Comparison of ENCODE assay signal across 27 cellular contexts in genomic region chr13:71300602-71301001, GRCh38.
"Had no signal": no experiment of that assay in that cellular context is flagged by ENCODE, and none has a peak within 500 bp of the region (broad histone marks: within the 10 kb centered on the region; RNA-seq: fewer than 3 reads in every experiment).

No MANE protein-coding gene starts in this region.

- H3K4me3 ChIP-seq: stomach, suprapubic skin, testis, thoracic aorta, thyroid gland, tibial artery, tibial nerve, transverse colon, upper lobe of left lung, upper lobe of right lung, uterus, vagina had no signal

- H3K36me3 ChIP-seq: stomach, suprapubic skin, thoracic aorta, thyroid gland, tibial artery, tibial nerve, transverse colon, upper lobe of left lung, upper lobe of right lung, uterus, vagina had no signal

- DNase-seq: stimulated activated CD4-positive, alpha-beta T cell treated with anti-CD3 and anti-CD28 coated beads, Interleukin-2, amount 100 ng/mL, for 48 hours; stimulated activated CD4-positive, alpha-beta T cell treated with anti-CD3 and anti-CD28 coated beads, Interleukin-4, amount 100 ng/mL, for 1 hour; stimulated activated CD4-positive, alpha-beta T cell treated with anti-CD3 and anti-CD28 coated beads, Interleukin-4, amount 100 ng/mL, for 24 hours; stimulated activated CD4-positive, alpha-beta T cell treated with anti-CD3 and anti-CD28 coated beads, Interleukin-4, amount 100 ng/mL, for 4 hours; stimulated activated CD8-positive, alpha-beta memory T cell treated with anti-CD3 and anti-CD28 coated beads, Interleukin-4, amount 100 ng/mL, for 48 hours; stimulated activated naive B cell treated with anti-CD40 and anti-IgM and Interleukin-4, amounts not matched to agents 10 μg/mL and 1 μg/mL and 100 μg/mL, for 72 hours; stimulated activated naive CD4-positive, alpha-beta T cell; stimulated activated naive CD4-positive, alpha-beta T cell treated with Interleukin-2 at 50 U/mL for 16 hours; stimulated activated naive CD8-positive, alpha-beta T cell treated with anti-CD3 and anti-CD28 coated beads, Interleukin-15, amount 100 ng/mL, for 72 hours; stimulated activated naive CD8-positive, alpha-beta T cell treated with anti-CD3 and anti-CD28 coated beads, Interleukin-15, Interleukin-2, amounts not matched to agents 100 U/mL and 50 U/mL, for 24 hours; stomach; substantia nigra; testis; thyroid gland; tibial artery; transverse colon; trophoblast cell; upper lobe of left lung; upper lobe of right lung; uterus had no signal

- FAIRE-seq: urothelium cell line had no signal

- ATAC-seq: stimulated activated effector memory CD8-positive, alpha-beta T cell treated with anti-CD3 and anti-CD28 coated beads, Interleukin-12 subunit alpha, Interleukin-12 subunit beta, amount 100 ng/mL, for 72 hours; stimulated activated memory B cell treated with anti-CD40 and anti-IgM and Interleukin-4, amounts not matched to agents 10 μg/mL and 1 μg/mL and 100 μg/mL, for 72 hours; stimulated activated naive B cell treated with anti-CD40 and anti-IgM and Interleukin-4, amounts not matched to agents 10 μg/mL and 1 μg/mL and 100 μg/mL, for 72 hours; stimulated activated naive CD8-positive, alpha-beta T cell treated with anti-CD3 and anti-CD28 coated beads, Interleukin-15, amount 100 ng/mL, for 72 hours; stimulated activated naive CD8-positive, alpha-beta T cell treated with anti-CD3 and anti-CD28 coated beads, Interleukin-15, Interleukin-2, amounts not matched to agents 100 U/mL and 50 U/mL, for 24 hours; upper lobe of right lung had no signal

- H3K9me3 ChIP-seq: stomach, suprapubic skin, testis, thoracic aorta, thyroid gland, tibial artery, transverse colon, upper lobe of left lung, upper lobe of right lung, uterus, vagina had no signal

- H3K27ac ChIP-seq: stomach, suprapubic skin, testis, thoracic aorta, thyroid gland, tibial artery, tibial nerve, transverse colon, upper lobe of left lung, upper lobe of right lung, uterus, vagina had no signal

- H3K4me1 ChIP-seq: suprapubic skin, testis, thyroid gland, tibial artery, tibial nerve, upper lobe of left lung, upper lobe of right lung, uterus, vagina had no signal
